Comparison of ENCODE assay signal across 8 cellular contexts in the genomic region with DNA sequence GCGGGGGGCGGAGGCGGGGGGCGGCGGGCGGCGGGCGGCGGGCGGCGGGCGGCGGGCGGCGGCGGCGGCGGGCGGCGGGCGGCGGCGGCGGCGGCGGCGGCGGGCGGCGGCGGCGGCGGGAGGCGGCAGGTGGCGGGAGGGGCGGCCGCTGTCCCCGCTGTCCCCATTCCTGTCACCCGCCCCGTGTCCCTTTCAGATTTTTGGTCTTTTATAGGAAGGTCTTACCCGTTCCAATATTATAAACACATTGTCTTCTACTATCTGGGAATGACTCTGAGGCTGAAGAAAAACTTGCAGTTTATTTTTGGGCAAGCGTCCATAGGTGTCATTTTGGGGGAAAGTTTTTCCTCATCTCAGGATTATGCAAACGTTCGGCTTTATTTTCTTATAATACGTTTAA. TPM values are rescaled to one million over a fixed set of nuclear protein-coding genes. Genes with fewer than 3 reads are reported as not detected.
DNase-seq lines count a peak whose midpoint lies in the region; ATAC-seq and TF ChIP-seq lines count a peak whose summit lies in the region.

No MANE protein-coding gene starts in this region.

- no peaks in the 10 kb centered on the region for H3K4me1 ChIP-seq in muscle layer of duodenum (ENCODE audit: control insufficient read depth in 1 of 2, insufficient read depth in 2 of 2, low read length in 2 of 2)

- H3K27me3 Mint-ChIP-seq in activated CD4-positive, alpha-beta T cell treated with anti-CD3 and anti-CD28 coated beads, Interleukin-2, amount 10 ng/mL, durations not matched to agents 7 days and 5 days: no peaks in the 10 kb centered on the region
- H3K27me3 Mint-ChIP-seq in chondrocyte (ENCODE audit: low read depth): no peaks in the 10 kb centered on the region

- no peak for TF ChIP-seq CTCF in chondrocyte (IDR thresholded peaks at IDR 0.05)

- no peaks in the 10 kb centered on the region for H3K9me3 Mint-ChIP-seq in activated CD4-positive, alpha-beta T cell treated with anti-CD3 and anti-CD28 coated beads, Interleukin-2, amount 10 ng/mL, durations not matched to agents 7 days and 5 days
- no peaks in the 10 kb centered on the region for H3K9me3 Mint-ChIP-seq in chondrocyte (ENCODE audit: low read depth)

- H3K4me3 ChIP-seq in muscle layer of duodenum (ENCODE audit: low read depth in 1 of 2, low read length in 2 of 2): peak overlapping the region; percentile 40 to 53

- H3K27ac Mint-ChIP-seq in activated CD4-positive, alpha-beta T cell treated with anti-CD3 and anti-CD28 coated beads, Interleukin-2, amount 10 ng/mL, durations not matched to agents 7 days and 5 days: peak overlapping the region; percentile 88
- H3K27ac Mint-ChIP-seq in chondrocyte (ENCODE audit: unreplicated experiment): peak overlapping the region; percentile 51

- POLR2A ChIA-PET in activated CD4-positive, alpha-beta T cell treated with anti-CD3 and anti-CD28 coated beads, Interleukin-2, amount 10 ng/mL, durations not matched to agents 7 days and 5 days (lab: Charles Lee): no interaction called here

- no peak overlapping the region for H3K27ac ChIP-seq in muscle layer of duodenum (ENCODE audit: low read length)

- no peaks in the 10 kb centered on the region for H3K27me3 ChIP-seq in muscle layer of duodenum (ENCODE audit: low read depth, low read length)

- DNase-seq in activated CD4-positive, alpha-beta T cell treated with anti-CD3 and anti-CD28 coated beads, Interleukin-2, amount 10 ng/mL, durations not matched to agents 7 days and 5 days: no peak
- no peak for DNase-seq in activated CD4-positive, alpha-beta T cell treated with anti-CD3 and anti-CD28 coated beads, Interleukin-2, amount 50 U/mL, for 4 hours
- DNase-seq in NCI-H748 (lab: John Stamatoyannopoulos, UW; ENCODE audit: unreplicated experiment): peak; percentile 39
- no peak for DNase-seq in chondrocyte (ENCODE audit: low spot score)
- DNase-seq in putamen (ENCODE audit: low spot score): no peak

- no peak for ATAC-seq in GM19455 (IDR thresholded peaks at IDR 0.05; ENCODE audit: unreplicated experiment)
- no peak for ATAC-seq in HG02840 (IDR thresholded peaks at IDR 0.05; ENCODE audit: low FRiP score, unreplicated experiment)

- H3K4me1 Mint-ChIP-seq in activated CD4-positive, alpha-beta T cell treated with anti-CD3 and anti-CD28 coated beads, Interleukin-2, amount 10 ng/mL, durations not matched to agents 7 days and 5 days: peaks cover 9% of the 10 kb centered on the region
- peaks cover 6% of the 10 kb centered on the region for H3K4me1 Mint-ChIP-seq in chondrocyte (ENCODE audit: low read depth)

- CTCF ChIA-PET in activated CD4-positive, alpha-beta T cell treated with anti-CD3 and anti-CD28 coated beads, Interleukin-2, amount 10 ng/mL, durations not matched to agents 7 days and 5 days (lab: Charles Lee): no interaction called here

- H3K4me3 Mint-ChIP-seq in activated CD4-positive, alpha-beta T cell treated with anti-CD3 and anti-CD28 coated beads, Interleukin-2, amount 10 ng/mL, durations not matched to agents 7 days and 5 days: peak overlapping the region; percentile 77
- H3K4me3 Mint-ChIP-seq in chondrocyte (ENCODE audit: unreplicated experiment): peak overlapping the region; percentile 95

- H3K36me3 Mint-ChIP-seq in activated CD4-positive, alpha-beta T cell treated with anti-CD3 and anti-CD28 coated beads, Interleukin-2, amount 10 ng/mL, durations not matched to agents 7 days and 5 days (ENCODE audit: low read depth): no peaks in the 10 kb centered on the region
- H3K36me3 Mint-ChIP-seq in chondrocyte (ENCODE audit: low read depth): no peaks in the 10 kb centered on the region

- no peaks in the 10 kb centered on the region for H3K36me3 ChIP-seq in muscle layer of duodenum (ENCODE audit: control insufficient read depth in 1 of 2, insufficient read depth in 2 of 2, low read length in 2 of 2)

- no peaks in the 10 kb centered on the region for H3K9me3 ChIP-seq in muscle layer of duodenum (ENCODE audit: control insufficient read depth in 1 of 2, low read length in 2 of 2)

RNA-seq across cellular contexts. Expression of a gene that starts 0.5 kb away (rescaled TPM):
- 1 to 10 TPM; 2.5 to 4.2 TPM for total RNA-seq in activated CD4-positive, alpha-beta T cell treated with anti-CD3 and anti-CD28 coated beads, Interleukin-2, amount 10 ng/mL, durations not matched to agents 7 days and 5 days
- total RNA-seq in chondrocyte: 2.8 to 3.6 TPM (median 3.5 TPM) in 3 replicates

RNA-seq across cellular contexts. Expression of a gene that starts 25.2 kb away (rescaled TPM):
- not detected for total RNA-seq in activated CD4-positive, alpha-beta T cell treated with anti-CD3 and anti-CD28 coated beads, Interleukin-2, amount 10 ng/mL, durations not matched to agents 7 days and 5 days
- total RNA-seq in chondrocyte: not detected in 3 replicates
